1 cellular context compared by ENCODE assay signal in genomic region chr21:36385233-36385908, GRCh38.
TF ChIP-seq lines count a peak whose summit lies in the region.

Gene CHAF1B, plus strand, starts transcription at chr21:36385392. Its CDS starts 745 bp downstream, at chr21:36386137.

TF ChIP-seq in HepG2, 621 proteins besides CTCF, POLR2A, EP300 and RAD21 (continued from another document and continues in another):
- TF ChIP-seq ZNF687 (CRISPR knock-in tag; IDR thresholded peaks at IDR 0.05), result peak; percentile 60
- no peak for TF ChIP-seq ZNF318 (CRISPR knock-in tag; IDR thresholded peaks at IDR 0.05)
- TF ChIP-seq NR2F1 (CRISPR knock-in tag; IDR thresholded peaks at IDR 0.05), result no peak
- peak; percentile 30; the same call in 1 of the 2 replicates for TF ChIP-seq ZNF501 (CRISPR knock-in tag; IDR thresholded peaks at IDR 0.05)
- TF ChIP-seq MBNL3 (CRISPR knock-in tag; conservative IDR thresholded peaks at IDR 0.05), result no peak
- peak; percentile 58 for TF ChIP-seq KDM2A (CRISPR knock-in tag; IDR thresholded peaks at IDR 0.05; ENCODE audit: borderline replicate concordance, low read depth)
- TF ChIP-seq ZBTB4 (CRISPR knock-in tag; IDR thresholded peaks at IDR 0.05; ENCODE audit: borderline replicate concordance), result no peak
- TF ChIP-seq GABPA (IDR thresholded peaks at IDR 0.05; ENCODE audit: low read depth, low read length), result peak; percentile 17; the same call in 1 of the 2 replicates
- no peak for TF ChIP-seq GABPA (CRISPR knock-in tag; IDR thresholded peaks at IDR 0.05; ENCODE audit: low read depth)
- TF ChIP-seq CC2D1A (CRISPR knock-in tag; IDR thresholded peaks at IDR 0.05), result no peak
- TF ChIP-seq ZNF740 (CRISPR knock-in tag; IDR thresholded peaks at IDR 0.05), result no peak
- peak; percentile 93; the same call in 1 of the 2 replicates for TF ChIP-seq TFDP1 (CRISPR knock-in tag; IDR thresholded peaks at IDR 0.05; ENCODE audit: borderline replicate concordance)
- peak; percentile 44; the same call in 1 of the 2 replicates for TF ChIP-seq MYC (CRISPR knock-in tag; IDR thresholded peaks at IDR 0.05; ENCODE audit: borderline replicate concordance)
- no peak for TF ChIP-seq HMGXB4 (CRISPR knock-in tag; IDR thresholded peaks at IDR 0.05; ENCODE audit: borderline replicate concordance in 1 of 2, low read depth in 1 of 2)
- peak; percentile 58; the same call in 1 of the 2 replicates for TF ChIP-seq ZNF768 (CRISPR knock-in tag; IDR thresholded peaks at IDR 0.05)
- TF ChIP-seq MAZ (IDR thresholded peaks at IDR 0.05; ENCODE audit: borderline replicate concordance, low read depth, low read length), result 0 out of 2 replicates have a peak, but pooled peaks have one; percentile 53
- TF ChIP-seq MAZ (CRISPR knock-in tag; IDR thresholded peaks at IDR 0.05; ENCODE audit: low read depth), result no peak; the same call in 1 of the 2 replicates
- no peak for TF ChIP-seq CCDC6 (CRISPR knock-in tag; IDR thresholded peaks at IDR 0.05)
- no peak for TF ChIP-seq THYN1 (CRISPR knock-in tag; IDR thresholded peaks at IDR 0.05; ENCODE audit: borderline replicate concordance, low read depth)
- TF ChIP-seq NFIB (CRISPR knock-in tag; IDR thresholded peaks at IDR 0.05; ENCODE audit: borderline replicate concordance), result no peak
- no peak for TF ChIP-seq MED8 (CRISPR knock-in tag; IDR thresholded peaks at IDR 0.05; ENCODE audit: insufficient replicate concordance)
- no peak for TF ChIP-seq ZNF552 (CRISPR knock-in tag; IDR thresholded peaks at IDR 0.05; ENCODE audit: borderline replicate concordance)
- no peak for TF ChIP-seq ZFAT (CRISPR knock-in tag; conservative IDR thresholded peaks at IDR 0.05)
- no peak for TF ChIP-seq JUND (CRISPR knock-in tag; IDR thresholded peaks at IDR 0.05)
- TF ChIP-seq GTF2F1 (IDR thresholded peaks at IDR 0.05; ENCODE audit: low read length), result no peak
- TF ChIP-seq ASH2L (IDR thresholded peaks at IDR 0.05; ENCODE audit: insufficient read length, low read depth, low read length), result peak; percentile 40
- no peak for TF ChIP-seq CEBPG (CRISPR knock-in tag; IDR thresholded peaks at IDR 0.05)
- TF ChIP-seq, protein P1, sequence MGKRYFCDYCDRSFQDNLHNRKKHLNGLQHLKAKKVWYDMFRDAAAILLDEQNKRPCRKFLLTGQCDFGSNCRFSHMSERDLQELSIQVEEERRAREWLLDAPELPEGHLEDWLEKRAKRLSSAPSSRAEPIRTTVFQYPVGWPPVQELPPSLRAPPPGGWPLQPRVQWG (CRISPR knock-in tag; IDR thresholded peaks at IDR 0.05; ENCODE audit: borderline replicate concordance, low read depth), result no peak
- no peak for TF ChIP-seq ZNF678 (CRISPR knock-in tag; IDR thresholded peaks at IDR 0.05)
- no peak for TF ChIP-seq SMYD3 (CRISPR knock-in tag; IDR thresholded peaks at IDR 0.05)
- TF ChIP-seq, protein P2, sequence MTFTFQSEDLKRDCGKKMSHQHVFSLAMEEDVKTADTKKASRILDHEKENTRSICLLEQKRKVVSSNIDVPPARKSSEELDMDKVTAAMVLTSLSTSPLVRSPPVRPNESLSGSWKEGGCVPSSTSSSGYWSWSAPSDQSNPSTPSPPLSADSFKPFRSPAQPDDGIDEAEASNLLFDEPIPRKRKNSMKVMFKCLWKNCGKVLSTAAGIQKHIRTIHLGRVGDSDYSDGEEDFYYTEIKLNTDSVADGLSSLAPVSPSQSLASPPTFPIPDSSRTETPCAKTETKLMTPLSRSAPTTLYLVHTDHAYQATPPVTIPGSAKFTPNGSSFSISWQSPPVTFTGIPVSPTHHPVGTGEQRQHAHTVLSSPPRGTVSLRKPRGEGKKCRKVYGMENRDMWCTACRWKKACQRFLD (CRISPR knock-in tag; IDR thresholded peaks at IDR 0.05; ENCODE audit: borderline replicate concordance), result 0 out of 2 replicates have a peak, but pooled peaks have one; percentile 5
- no peak for TF ChIP-seq GATA4 (IDR thresholded peaks at IDR 0.05; ENCODE audit: borderline replicate concordance, low read depth)
- no peak for TF ChIP-seq ZNF274 (CRISPR knock-in tag; IDR thresholded peaks at IDR 0.05)
- TF ChIP-seq SP4 (CRISPR knock-in tag; IDR thresholded peaks at IDR 0.05), result peak; percentile 91
